In genomic region chr7:92025260-92025659, GRCh38 we compare ENCODE assay signal across 16 cellular contexts.
DNase-seq lines count a peak whose midpoint lies in the region; ATAC-seq, FAIRE-seq and TF ChIP-seq lines count a peak whose summit lies in the region.
"Had no signal": no experiment of that assay in that cellular context is flagged by ENCODE, and none has a peak within 500 bp of the region (broad histone marks: within the 10 kb centered on the region; RNA-seq: fewer than 3 reads in every experiment).

No MANE protein-coding gene starts in this region.

- in situ Hi-C loops in transverse colon (cut with MboI; ENCODE audit: low pct_ligation_motif_present in 1 of 4, low pct_unique_long_range_greater_than_20kb in 1 of 4, low sequenced_read_pairs in 3 of 4) = no loop called here

- WGBS in tibial nerve, 2 donors = 20% methylated on average over 3 of the region's 3 CpGs
- WGBS in testis, 2 donors = 72 to 91% methylated on average over 3 of the region's 3 CpGs
- WGBS in transverse colon (ENCODE audit: low coverage in 1 of 2), 2 donors = 70 to 80% methylated on average over 3 of the region's 3 CpGs

- peaks cover 9% of the 10 kb centered on the region for H3K36me3 ChIP-seq in astrocyte (ENCODE audit: insufficient read depth, low read length)
- peaks cover 0 to 44% (median 16%) of the 10 kb centered on the region in 3 donors for H3K36me3 ChIP-seq in tibial nerve
- no peaks in the 10 kb centered on the region for H3K36me3 ChIP-seq in testis (ENCODE audit: low read depth, missing control alignments)
- H3K36me3 ChIP-seq in transverse colon = peaks cover 0 to 52% (median 25%) of the 10 kb centered on the region in 4 donors

- H2AFZ ChIP-seq in astrocyte (ENCODE audit: low read depth, low read length) = no peak overlapping the region

- DNase-seq in HFFc6 (peak; percentile 73), astrocyte (ENCODE audit: low read depth) (peak; percentile 87), foreskin fibroblast (peak; percentile 48 to 68), tibial nerve (ENCODE audit: low spot score in 2 of 2) (no peak), testis (no peak), transverse colon (no peak)
- DNase-seq: activated CD8-positive, alpha-beta T cell treated with anti-CD3 and anti-CD28 coated beads, Interleukin-2, amount 10 ng/mL, durations not matched to agents 7 days and 5 days; activated gamma-delta T cell treated with Interleukin-2 at 50 U/mL for 16 hours; H9; left cardiac atrium; NCI-H1417; NCI-H510A; small intestine had no signal

- H3K9ac ChIP-seq in astrocyte (ENCODE audit: low read length) = peak overlapping the region; percentile 36

- peak overlapping the region; percentile 71 for H3K4me2 ChIP-seq in astrocyte (ENCODE audit: low read length)

- H3K27ac ChIP-seq in astrocyte (ENCODE audit: low read depth, low read length) = peak overlapping the region; percentile 74
- H3K27ac ChIP-seq in tibial nerve = peak overlapping the region in 3 of 4 donors; percentile 27 to 77 (median 63)
- H3K27ac ChIP-seq in testis = no peak overlapping the region
- no peak overlapping the region for H3K27ac ChIP-seq in transverse colon

- ATAC-seq in HG02571 (IDR thresholded peaks at IDR 0.05; ENCODE audit: unreplicated experiment) = no peak
- ATAC-seq: activated CD8-positive, alpha-beta T cell treated with anti-CD3 and anti-CD28 coated beads, Interleukin-2, amount 10 ng/mL, durations not matched to agents 7 days and 5 days; natural killer cell treated with Interleukin-12 subunit alpha and Interleukin-12 subunit beta and Interleukin-15 and Interleukin-18, amount 100 ng/mL, for 72 hours had no signal

- TF ChIP-seq EP300 in tibial nerve (IDR thresholded peaks at IDR 0.05) (no peak), transverse colon (IDR thresholded peaks at IDR 0.05; ENCODE audit: low read depth) (no peak)

- TF ChIP-seq POLR2A in tibial nerve (IDR thresholded peaks at IDR 0.05) (no peak), testis (IDR thresholded peaks at IDR 0.05) (no peak), transverse colon (IDR thresholded peaks at IDR 0.05) (no peak)

- no peak for TF ChIP-seq CTCF in HFFc6 (IDR thresholded peaks at IDR 0.05)
- TF ChIP-seq CTCF in astrocyte (IDR thresholded peaks at IDR 0.05; ENCODE audit: insufficient read depth, low read depth, low read length) = no peak
- no peak for TF ChIP-seq CTCF in foreskin fibroblast (IDR thresholded peaks at IDR 0.05; ENCODE audit: low read depth, low read length)
- no peak for TF ChIP-seq CTCF in tibial nerve (IDR thresholded peaks at IDR 0.05)
- no peak for TF ChIP-seq CTCF in testis (IDR thresholded peaks at IDR 0.05)
- TF ChIP-seq CTCF in transverse colon (IDR thresholded peaks at IDR 0.05) = no peak

- H3K4me3 Mint-ChIP-seq in HFFc6 (peak overlapping the region; percentile 3), astrocyte (ENCODE audit: unreplicated experiment) (no peak overlapping the region)
- H3K4me3 Mint-ChIP-seq: activated CD8-positive, alpha-beta T cell treated with anti-CD3 and anti-CD28 coated beads, Interleukin-2, amount 10 ng/mL, durations not matched to agents 7 days and 5 days; H9; natural killer cell treated with Interleukin-12 subunit alpha and Interleukin-12 subunit beta and Interleukin-15 and Interleukin-18, amount 100 ng/mL, for 72 hours had no signal

- H3K9me3 Mint-ChIP-seq in HFFc6 = peaks cover 5% of the 10 kb centered on the region; the same call in 1 of the 2 replicates
- H3K9me3 Mint-ChIP-seq in astrocyte (ENCODE audit: unreplicated experiment) = peaks cover 2% of the 10 kb centered on the region
- H3K9me3 Mint-ChIP-seq: natural killer cell treated with Interleukin-12 subunit alpha and Interleukin-12 subunit beta and Interleukin-15 and Interleukin-18, amount 100 ng/mL, for 72 hours had no signal

- H3K27ac Mint-ChIP-seq in HFFc6 (peak overlapping the region; percentile 49), astrocyte (ENCODE audit: unreplicated experiment) (peak overlapping the region; percentile 67)
- H3K27ac Mint-ChIP-seq: activated CD8-positive, alpha-beta T cell treated with anti-CD3 and anti-CD28 coated beads, Interleukin-2, amount 10 ng/mL, durations not matched to agents 7 days and 5 days; H9; natural killer cell treated with Interleukin-12 subunit alpha and Interleukin-12 subunit beta and Interleukin-15 and Interleukin-18, amount 100 ng/mL, for 72 hours had no signal

- H3K36me3 Mint-ChIP-seq in HFFc6 (ENCODE audit: low read depth) = peaks cover 25% of the 10 kb centered on the region
- peaks cover 21% of the 10 kb centered on the region for H3K36me3 Mint-ChIP-seq in astrocyte (ENCODE audit: low read depth, unreplicated experiment)

- peaks cover 18% of the 10 kb centered on the region for H3K4me1 ChIP-seq in astrocyte (ENCODE audit: insufficient read depth, low read length)
- H3K4me1 ChIP-seq in tibial nerve = peaks cover 0 to 19% (median 5%) of the 10 kb centered on the region in 4 donors
- H3K4me1 ChIP-seq in testis = no peaks in the 10 kb centered on the region
- H3K4me1 ChIP-seq in transverse colon = no peaks in the 10 kb centered on the region

- H3K4me3 ChIP-seq in astrocyte (ENCODE audit: insufficient read depth, low read depth, low read length) = peak overlapping the region; percentile 26
- H3K4me3 ChIP-seq in foreskin fibroblast (ENCODE audit: low read depth in 1 of 2, low read length in 2 of 2) = no peak overlapping the region
- no peak overlapping the region for H3K4me3 ChIP-seq in tibial nerve
- H3K4me3 ChIP-seq in testis = no peak overlapping the region
- H3K4me3 ChIP-seq in transverse colon = no peak overlapping the region

- H3K27me3 Mint-ChIP-seq in HFFc6 (ENCODE audit: insufficient read depth) (no peaks in the 10 kb centered on the region), astrocyte (ENCODE audit: low read depth, unreplicated experiment) (no peaks in the 10 kb centered on the region)
- H3K27me3 Mint-ChIP-seq: natural killer cell treated with Interleukin-12 subunit alpha and Interleukin-12 subunit beta and Interleukin-15 and Interleukin-18, amount 100 ng/mL, for 72 hours had no signal

- H3K27me3 ChIP-seq in astrocyte (ENCODE audit: insufficient read depth, low read length) (no peaks in the 10 kb centered on the region), tibial nerve (no peaks in the 10 kb centered on the region), testis (no peaks in the 10 kb centered on the region), transverse colon (no peaks in the 10 kb centered on the region)

- peaks cover 27% of the 10 kb centered on the region for H3K4me1 Mint-ChIP-seq in HFFc6 (ENCODE audit: low read depth)
- peaks cover 17% of the 10 kb centered on the region for H3K4me1 Mint-ChIP-seq in astrocyte (ENCODE audit: low read depth, unreplicated experiment)

- H3K79me2 ChIP-seq in astrocyte (ENCODE audit: insufficient read depth, low read length) = no peaks in the 10 kb centered on the region

- FAIRE-seq in astrocyte (lab: Jason Lieb, UNC) = peak; percentile 80
- FAIRE-seq: colon, small intestine had no signal

- intact Hi-C loops in testis (cut with DNase I; ENCODE audit: low total_unique reads) = no loop called here
- intact Hi-C loops in transverse colon (cut with DNase I; ENCODE audit: low total_unique reads) = no loop called here

- H4K20me1 ChIP-seq in astrocyte (ENCODE audit: insufficient read depth, low read length) = no peaks in the 10 kb centered on the region

- no peaks in the 10 kb centered on the region for H3K9me3 ChIP-seq in astrocyte (ENCODE audit: insufficient read depth, low read depth, low read length)
- H3K9me3 ChIP-seq in tibial nerve = peaks cover 0 to 9% (median 0%) of the 10 kb centered on the region in 4 donors
- no peaks in the 10 kb centered on the region for H3K9me3 ChIP-seq in testis
- H3K9me3 ChIP-seq in transverse colon = no peaks in the 10 kb centered on the region

Comparison
In these comparisons a context has a peak if more than half of its experiments do, and no peak if none do; other contexts are left out.
1. DNase-seq: peak in HFFc6 (single experiment), astrocyte (single experiment) and foreskin fibroblast (2 of 2); none in tibial nerve (0 of 2), testis (single experiment) and transverse colon (single experiment).
2. H3K27ac ChIP-seq: peak in astrocyte (single experiment) and tibial nerve (3 of 4); none in testis (0 of 2) and transverse colon (0 of 4).